13 cellular contexts compared by ENCODE assay signal in genomic region chr4:169202143-169202699, GRCh38.
DNase-seq lines count a peak whose midpoint lies in the region; ATAC-seq lines count a peak whose summit lies in the region.
"Had no signal": no experiment of that assay in that cellular context is flagged by ENCODE, and none has a peak within 500 bp of the region (broad histone marks: within the 10 kb centered on the region; RNA-seq: fewer than 3 reads in every experiment).

No MANE protein-coding gene starts in this region.

- peak overlapping the region; percentile 51 for H3K9ac ChIP-seq in skeletal muscle satellite cell (ENCODE audit: low read depth, low read length)

- ATAC-seq in GM19025 (IDR thresholded peaks at IDR 0.05; ENCODE audit: low read depth, unreplicated experiment) (peak; percentile 50), HG03378 (IDR thresholded peaks at IDR 0.05; ENCODE audit: unreplicated experiment) (peak; percentile 71)
- ATAC-seq: K562 had no signal

- peak overlapping the region; percentile 5 for H3K4me3 ChIP-seq in skeletal muscle satellite cell (ENCODE audit: low read length)
- H3K4me3 ChIP-seq: K562 had no signal

- H3K9me3 ChIP-seq in skeletal muscle satellite cell (replicated peaks; ENCODE audit: low read length) = no peaks in the 10 kb centered on the region

- H3K4me1 ChIP-seq in skeletal muscle satellite cell (ENCODE audit: control insufficient read depth, insufficient read depth, low read length) = peaks cover 52% of the 10 kb centered on the region

- peaks cover 12% of the 10 kb centered on the region for H3K36me3 ChIP-seq in skeletal muscle satellite cell (ENCODE audit: insufficient read depth, low read length)

- H3K27me3 ChIP-seq in skeletal muscle satellite cell (ENCODE audit: control insufficient read depth, insufficient read depth, low read length) = no peaks in the 10 kb centered on the region

- DNase-seq in glomerular visceral epithelial cell (ENCODE audit: extremely low spot score) (peak; percentile 20), AG08396 (ENCODE audit: low spot score) (no peak), D341Med (ENCODE audit: low spot score) (no peak), NCI-H2107 (lab: John Stamatoyannopoulos, UW) (no peak), NCI-H1694 treated with DMSO at 0.1 percent for 48 hours (lab: John Stamatoyannopoulos, UW) (no peak)
- DNase-seq: activated T-cell treated with anti-CD3 and anti-CD28 coated beads, Interleukin-2, amount 50 U/mL, for 1 hour; cortex of kidney; NCI-H524; stimulated activated CD8-positive, alpha-beta memory T cell treated with anti-CD3 and anti-CD28 coated beads, Interleukin-4, amount 100 ng/mL, for 48 hours had no signal

- H3K4me2 ChIP-seq in skeletal muscle satellite cell (ENCODE audit: low read length) = peak overlapping the region; percentile 41
